In genomic region chr5:149954798-149955197, GRCh38 we compare ENCODE assay signal across 23 cellular contexts. TPM values are rescaled to one million over a fixed set of nuclear protein-coding genes. Genes with fewer than 3 reads are reported as not detected.
DNase-seq lines count a peak whose midpoint lies in the region; FAIRE-seq and TF ChIP-seq lines count a peak whose summit lies in the region.
"Had no signal": no experiment of that assay in that cellular context is flagged by ENCODE, and none has a peak within 500 bp of the region (broad histone marks: within the 10 kb centered on the region; RNA-seq: fewer than 3 reads in every experiment).

No MANE protein-coding gene starts in this region.

- H3K27ac ChIP-seq in C4-2B (peak overlapping the region; percentile 25; the same call in 1 of the 2 replicates), endothelial cell of umbilical vein (ENCODE audit: insufficient read depth, low read depth, low read length) (no peak overlapping the region)
- H3K27ac ChIP-seq: GM23248 had no signal

- H3K79me2 ChIP-seq in endothelial cell of umbilical vein (ENCODE audit: control insufficient read depth, insufficient read depth, low read length): no peaks in the 10 kb centered on the region

- H3K4me2 ChIP-seq in endothelial cell of umbilical vein (ENCODE audit: insufficient read depth, low read length): no peak overlapping the region
- H3K4me2 ChIP-seq: A549 had no signal

- POLR2A ChIA-PET in endothelial cell of umbilical vein (lab: Charles Lee): no interaction called here

- H3K9ac ChIP-seq in endothelial cell of umbilical vein (replicated peaks; ENCODE audit: extremely low read depth, insufficient read depth, low read length): no peak overlapping the region
- H3K9ac ChIP-seq: GM23248 had no signal

- in situ Hi-C loops in SK-MEL-5 (cut with HindIII; ENCODE audit: low pct_unique_long_range_greater_than_20kb, low sequenced_read_pairs): no loop called here

- no peak for TF ChIP-seq CTCF in C4-2B (conservative IDR thresholded peaks at IDR 0.05)
- TF ChIP-seq CTCF in endothelial cell of umbilical vein (IDR thresholded peaks at IDR 0.05; ENCODE audit: extremely low read depth in 1 of 2, insufficient read depth in 1 of 2, low read depth in 1 of 2, low read length in 2 of 2): no peak

- no peak for TF ChIP-seq POLR2A in endothelial cell of umbilical vein (IDR thresholded peaks at IDR 0.05; ENCODE audit: low read depth, low read length)

- FAIRE-seq in endothelial cell of umbilical vein (lab: Jason Lieb, UNC): no peak
- FAIRE-seq: A549, D721Med, G401.6, GM12892 had no signal

- H3K36me3 ChIP-seq in endothelial cell of umbilical vein (ENCODE audit: control insufficient read depth in 2 of 2, extremely low read depth in 1 of 2, insufficient read depth in 2 of 2, low read length in 2 of 2): no peaks in the 10 kb centered on the region
- H3K36me3 ChIP-seq: BE2C had no signal

- H4K20me1 ChIP-seq in endothelial cell of umbilical vein (replicated peaks; ENCODE audit: control insufficient read depth, extremely low read depth, insufficient read depth, low read length): no peaks in the 10 kb centered on the region

- peak; percentile 81 for DNase-seq in SK-MEL-5 (ENCODE audit: low read depth, low spot score)
- peak; percentile 6 for DNase-seq in endothelial cell of umbilical vein (ENCODE audit: low read depth, low spot score)
- DNase-seq in islet precursor cell: peak; percentile 42
- DNase-seq in DMS53 (lab: John Stamatoyannopoulos, UW): no peak
- DNase-seq in DMS114 treated with DMSO at 0.1 percent for 48 hours (lab: John Stamatoyannopoulos, UW; ENCODE audit: unreplicated experiment): no peak
- DNase-seq in cortex of kidney (lab: John Stamatoyannopoulos, UW): no peak
- no peak for DNase-seq in GM19240 (ENCODE audit: insufficient read length, low spot score)
- DNase-seq: 8988T; ACHN; AML-193; BE2C; C1 segment of cervical spinal cord; CD4-positive, alpha-beta T cell; CD8-positive, alpha-beta memory T cell; DMS 273 treated with DMSO at 0.1 percent for 48 hours; DND-41; GM23248; H9 had no signal

- CTCF ChIA-PET in endothelial cell of umbilical vein (lab: Charles Lee): interaction anchor here (0.8 kb wide), 1 partner anchor 8 kb away, joined by 3 read pairs; no protein-coding TSS in a partner anchor

- no peaks in the 10 kb centered on the region for H3K9me1 ChIP-seq in endothelial cell of umbilical vein (replicated peaks; ENCODE audit: control insufficient read depth, extremely low read depth, insufficient read depth, low read length)

- H3K27me3 ChIP-seq in endothelial cell of umbilical vein (ENCODE audit: control insufficient read depth in 2 of 2, insufficient read depth in 2 of 2, low read length in 2 of 2): no peaks in the 10 kb centered on the region
- H3K27me3 ChIP-seq: BE2C had no signal

- H2AFZ ChIP-seq in endothelial cell of umbilical vein (ENCODE audit: low read depth, low read length): no peak overlapping the region
- H2AFZ ChIP-seq: GM23248 had no signal

- H3K9me3 ChIP-seq in endothelial cell of umbilical vein (replicated peaks; ENCODE audit: control insufficient read depth, insufficient read depth, low read length): no peaks in the 10 kb centered on the region
- H3K9me3 ChIP-seq: A549, BE2C had no signal

- H3K4me1 ChIP-seq in endothelial cell of umbilical vein (ENCODE audit: control insufficient read depth, extremely low read depth, insufficient read depth, low read length): peaks cover 8% of the 10 kb centered on the region

- no peak overlapping the region for H3K4me3 ChIP-seq in endothelial cell of umbilical vein (replicated peaks in 1 of 3; ENCODE audit: insufficient read depth in 1 of 3, low read depth in 1 of 3, low read length in 3 of 3)
- H3K4me3 ChIP-seq: A549, GM23248 had no signal

- intact Hi-C loops in endothelial cell of umbilical vein (cut with micrococcal nuclease): no loop called here

- dilution Hi-C loops in endothelial cell of umbilical vein (cut with MboI; ENCODE audit: extremely low pct_ligation_motif_present, low sequenced_read_pairs): no loop called here

- BruUV-seq in endothelial cell of umbilical vein (replicated peaks; lab: Mats Ljungman, UMichigan): no TSS peak

TF ChIP-seq in endothelial cell of umbilical vein, 7 proteins besides CTCF, POLR2A, EP300 and RAD21:
- no peak for TF ChIP-seq EZH2 (IDR thresholded peaks at IDR 0.05; ENCODE audit: borderline replicate concordance, low read depth, low read length, severe bottlenecking)
- TF ChIP-seq MYC (IDR thresholded peaks at IDR 0.05; ENCODE audit: low read depth, low read length): no peak
- no peak for TF ChIP-seq JUN (IDR thresholded peaks at IDR 0.05; ENCODE audit: borderline replicate concordance, insufficient read depth, insufficient read length, low read depth)
- no peak for TF ChIP-seq FOS (IDR thresholded peaks at IDR 0.05; ENCODE audit: borderline replicate concordance, insufficient read depth, low read length)
- no peak for TF ChIP-seq POLR2AphosphoS5 (IDR thresholded peaks at IDR 0.05; ENCODE audit: insufficient read depth, low read depth, low read length)
- TF ChIP-seq GATA2 (IDR thresholded peaks at IDR 0.05; ENCODE audit: insufficient read depth, insufficient read length, low read depth, low read length): no peak
- TF ChIP-seq MAX (IDR thresholded peaks at IDR 0.05; ENCODE audit: insufficient read depth, insufficient read length): no peak

RNA-seq across cellular contexts. Expression of gene SLC26A2, which starts 5.8 kb away (rescaled TPM):
- 173 and 178 TPM in 2 replicates for total RNA-seq in SK-MEL-5 (2014; rRNA removed; shearing (Covaris generic))
- 138 and 192 TPM in 2 replicates for polyA plus RNA-seq in SK-MEL-5 (2015; cell fraction: cytosol; rRNA removed)
- 203 and 267 TPM in 2 replicates for polyA plus RNA-seq in SK-MEL-5 (2015; cell fraction: nucleus; rRNA removed)
- total RNA-seq in endothelial cell of umbilical vein: 16.5 and 16.8 TPM in 2 replicates
- polyA plus RNA-seq in endothelial cell of umbilical vein: 5.0 and 5.9 TPM in 2 replicates
- polyA plus RNA-seq in endothelial cell of umbilical vein (2011; cell fraction: cytosol; rRNA removed): 4.1 and 4.3 TPM in 2 replicates
- polyA plus RNA-seq in endothelial cell of umbilical vein (2011; cell fraction: nucleus; rRNA removed): 4.0 and 4.5 TPM in 2 replicates
- 9.5 and 14.9 TPM in 2 replicates for polyA plus RNA-seq in endothelial cell of umbilical vein (2012)
- 54.2 and 54.7 TPM in 2 replicates for polyA minus RNA-seq in endothelial cell of umbilical vein
- 4.4 TPM for polyA minus RNA-seq in endothelial cell of umbilical vein (2011; cell fraction: cytosol; rRNA and poly(A)+ RNA removed)
- polyA minus RNA-seq in endothelial cell of umbilical vein (2011; cell fraction: nucleus; rRNA and poly(A)+ RNA removed): 6.5 and 18.6 TPM in 2 replicates

RNA-seq across cellular contexts. Expression of gene PDE6A, which starts 10.2 kb away (rescaled TPM):
- 0.08 and 0.26 TPM in 2 replicates for total RNA-seq in SK-MEL-5 (2014; rRNA removed; shearing (Covaris generic))
- 0.16 and 0.40 TPM in 2 replicates for polyA plus RNA-seq in SK-MEL-5 (2015; cell fraction: cytosol; rRNA removed)
- polyA plus RNA-seq in SK-MEL-5 (2015; cell fraction: nucleus; rRNA removed): 0.26 and 0.44 TPM in 2 replicates
- not detected in 2 replicates for total RNA-seq in endothelial cell of umbilical vein
- polyA plus RNA-seq in endothelial cell of umbilical vein: not detected in 2 replicates
- polyA plus RNA-seq in endothelial cell of umbilical vein (2011; cell fraction: cytosol; rRNA removed): not detected in 2 replicates
- polyA plus RNA-seq in endothelial cell of umbilical vein (2011; cell fraction: nucleus; rRNA removed): not detected in 2 replicates
- 0.07 TPM in 1 of 2 replicates, not detected in the other for polyA plus RNA-seq in endothelial cell of umbilical vein (2012)
- not detected in 2 replicates for polyA minus RNA-seq in endothelial cell of umbilical vein
- polyA minus RNA-seq in endothelial cell of umbilical vein (2011; cell fraction: cytosol; rRNA and poly(A)+ RNA removed): not detected
- polyA minus RNA-seq in endothelial cell of umbilical vein (2011; cell fraction: nucleus; rRNA and poly(A)+ RNA removed): not detected in 2 replicates
- total RNA-seq: CD4-positive, alpha-beta T cell; CD8-positive, alpha-beta memory T cell; GM23248; H9 had no signal
- polyA plus RNA-seq: CD8-positive, alpha-beta memory T cell; GM23248 had no signal

RNA-seq across cellular contexts. Expression of gene TIGD6, which starts 45.7 kb away (rescaled TPM):
- 5.5 and 6.6 TPM in 2 replicates for total RNA-seq in SK-MEL-5 (2014; rRNA removed; shearing (Covaris generic))
- 4.4 and 5.3 TPM in 2 replicates for polyA plus RNA-seq in SK-MEL-5 (2015; cell fraction: cytosol; rRNA removed)
- polyA plus RNA-seq in SK-MEL-5 (2015; cell fraction: nucleus; rRNA removed): 5.2 and 7.1 TPM in 2 replicates
- 3.6 and 4.1 TPM in 2 replicates for total RNA-seq in endothelial cell of umbilical vein
- polyA plus RNA-seq in endothelial cell of umbilical vein: 5.0 and 5.4 TPM in 2 replicates
- 2.9 and 3.7 TPM in 2 replicates for polyA plus RNA-seq in endothelial cell of umbilical vein (2011; cell fraction: cytosol; rRNA removed)
- 4.4 and 5.5 TPM in 2 replicates for polyA plus RNA-seq in endothelial cell of umbilical vein (2011; cell fraction: nucleus; rRNA removed)
- polyA plus RNA-seq in endothelial cell of umbilical vein (2012): 2.7 and 3.9 TPM in 2 replicates
- 13.5 and 17.0 TPM in 2 replicates for polyA minus RNA-seq in endothelial cell of umbilical vein
- 2.9 TPM for polyA minus RNA-seq in endothelial cell of umbilical vein (2011; cell fraction: cytosol; rRNA and poly(A)+ RNA removed)
- polyA minus RNA-seq in endothelial cell of umbilical vein (2011; cell fraction: nucleus; rRNA and poly(A)+ RNA removed): 7.1 and 15.4 TPM in 2 replicates

RNA-seq across cellular contexts. Expression of gene HMGXB3, which starts 45.7 kb away (rescaled TPM):
- 53.7 and 54.3 TPM in 2 replicates for total RNA-seq in SK-MEL-5 (2014; rRNA removed; shearing (Covaris generic))
- polyA plus RNA-seq in SK-MEL-5 (2015; cell fraction: cytosol; rRNA removed): 58.1 and 74.9 TPM in 2 replicates
- polyA plus RNA-seq in SK-MEL-5 (2015; cell fraction: nucleus; rRNA removed): 312 and 367 TPM in 2 replicates
- total RNA-seq in endothelial cell of umbilical vein: 43.0 and 52.6 TPM in 2 replicates
- 34.8 and 38.3 TPM in 2 replicates for polyA plus RNA-seq in endothelial cell of umbilical vein
- 21.7 and 24.9 TPM in 2 replicates for polyA plus RNA-seq in endothelial cell of umbilical vein (2011; cell fraction: cytosol; rRNA removed)
- 114 TPM in 2 replicates for polyA plus RNA-seq in endothelial cell of umbilical vein (2011; cell fraction: nucleus; rRNA removed)
- 22.4 and 28.7 TPM in 2 replicates for polyA plus RNA-seq in endothelial cell of umbilical vein (2012)
- polyA minus RNA-seq in endothelial cell of umbilical vein: 62.7 and 70.4 TPM in 2 replicates
- polyA minus RNA-seq in endothelial cell of umbilical vein (2011; cell fraction: cytosol; rRNA and poly(A)+ RNA removed): 30.9 TPM
- 52.1 and 57.0 TPM in 2 replicates for polyA minus RNA-seq in endothelial cell of umbilical vein (2011; cell fraction: nucleus; rRNA and poly(A)+ RNA removed)

Comparison
In these comparisons a context has a peak if more than half of its experiments do, and no peak if none do; other contexts are left out.
1. DNase-seq: peak in SK-MEL-5 (single experiment), endothelial cell of umbilical vein (single experiment) and islet precursor cell (single experiment); none in DMS53 (single experiment), DMS114 treated with DMSO at 0.1 percent for 48 hours (single experiment), cortex of kidney (single experiment) and GM19240 (single experiment).